Comparison of ENCODE assay signal across 8 cellular contexts in the genomic region with DNA sequence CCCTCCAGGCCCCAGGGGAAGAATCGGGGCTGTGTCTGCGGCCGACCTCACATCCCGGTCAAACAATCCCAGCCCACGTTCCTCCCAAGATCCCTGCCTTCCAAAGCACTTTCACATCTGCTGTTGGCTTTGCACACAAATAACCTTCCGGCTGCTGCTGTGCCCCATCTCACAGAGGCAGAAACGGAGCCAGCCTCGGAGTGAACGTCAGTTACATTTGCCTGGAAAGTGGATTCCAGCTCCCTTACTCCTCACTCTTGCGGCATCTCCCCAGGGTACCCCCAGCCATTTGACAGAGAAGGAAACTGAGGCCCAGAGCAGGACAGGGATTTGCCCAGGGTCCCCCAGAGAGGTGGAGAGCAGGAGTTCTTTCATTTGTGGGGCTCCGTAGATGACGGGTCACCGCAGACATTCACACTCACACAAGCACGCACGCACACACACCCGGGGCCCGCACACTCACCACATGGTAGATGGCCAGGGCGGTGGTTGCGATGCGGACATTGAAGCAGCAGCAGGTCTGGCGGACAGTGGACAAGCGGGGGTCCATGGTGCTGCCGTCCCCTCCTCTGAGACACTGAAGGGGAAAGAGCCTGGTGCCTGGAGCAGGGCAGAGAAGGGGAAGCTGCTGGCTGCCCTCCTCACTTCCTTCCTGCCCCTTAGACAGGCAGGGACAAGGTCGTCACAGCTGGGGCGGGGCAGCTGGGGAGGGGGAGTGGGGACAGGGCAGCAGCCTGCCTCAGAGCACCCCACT.
DNase-seq lines count a peak whose midpoint lies in the region; ATAC-seq and TF ChIP-seq lines count a peak whose summit lies in the region.

A gene with protein sequence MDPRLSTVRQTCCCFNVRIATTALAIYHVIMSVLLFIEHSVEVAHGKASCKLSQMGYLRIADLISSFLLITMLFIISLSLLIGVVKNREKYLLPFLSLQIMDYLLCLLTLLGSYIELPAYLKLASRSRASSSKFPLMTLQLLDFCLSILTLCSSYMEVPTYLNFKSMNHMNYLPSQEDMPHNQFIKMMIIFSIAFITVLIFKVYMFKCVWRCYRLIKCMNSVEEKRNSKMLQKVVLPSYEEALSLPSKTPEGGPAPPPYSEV (minus strand): TSS at position 579 of the 754 bp plus-strand sequence. CDS start 29 bp downstream, at position 550.

- CTCF ChIA-PET in RWPE1 (lab: Yijun Ruan, JAX): interaction anchor here (0.6 to 1.2 kb wide), 5 partner anchors 14 to 549 kb away, joined by 3 to 5 read pairs (median 3); no protein-coding TSS in a partner anchor

- H3K9me3 Mint-ChIP-seq in activated naive CD8-positive, alpha-beta T cell treated with anti-CD3 and anti-CD28 coated beads, Interleukin-2, amount 50 U/mL, for 24 hours: no peaks in the 10 kb centered on the region
- no peaks in the 10 kb centered on the region for H3K9me3 Mint-ChIP-seq in stimulated activated effector memory CD8-positive, alpha-beta T cell treated with anti-CD3 and anti-CD28 coated beads, Interleukin-12 subunit alpha, Interleukin-12 subunit beta, amount 100 ng/mL, for 72 hours

- H3K79me2 ChIP-seq in DOHH2 (ENCODE audit: control insufficient read depth, low read length): peaks cover 63% of the 10 kb centered on the region

- peak within 1 kb of the TSS; percentile 97 for H3K27ac Mint-ChIP-seq in activated naive CD8-positive, alpha-beta T cell treated with anti-CD3 and anti-CD28 coated beads, Interleukin-2, amount 50 U/mL, for 24 hours
- peak within 1 kb of the TSS; percentile 99 for H3K27ac Mint-ChIP-seq in stimulated activated effector memory CD8-positive, alpha-beta T cell treated with anti-CD3 and anti-CD28 coated beads, Interleukin-12 subunit alpha, Interleukin-12 subunit beta, amount 100 ng/mL, for 72 hours

- ATAC-seq in activated naive CD8-positive, alpha-beta T cell treated with anti-CD3 and anti-CD28 coated beads, Interleukin-2, amount 50 U/mL, for 24 hours: peak; percentile 9
- peak; percentile 48 for ATAC-seq in stimulated activated effector memory CD8-positive, alpha-beta T cell treated with anti-CD3 and anti-CD28 coated beads, Interleukin-12 subunit alpha, Interleukin-12 subunit beta, amount 100 ng/mL, for 72 hours
- no peak for ATAC-seq in HG03521 (IDR thresholded peaks at IDR 0.05; ENCODE audit: unreplicated experiment)

- DNase-seq in RWPE1 (ENCODE audit: low spot score) (no peak), hepatic stellate cell (ENCODE audit: low spot score) (peak; percentile 74), cortex of kidney (lab: John Stamatoyannopoulos, UW) (no peak), NCI-H1105 (lab: John Stamatoyannopoulos, UW) (no peak)
- DNase-seq in activated naive CD8-positive, alpha-beta T cell treated with anti-CD3 and anti-CD28 coated beads, Interleukin-2, amount 50 U/mL, for 24 hours: peak; percentile 67
- peak in 1 of 2 donors; percentile 76 for DNase-seq in stimulated activated effector memory CD8-positive, alpha-beta T cell treated with anti-CD3 and anti-CD28 coated beads, Interleukin-12 subunit alpha, Interleukin-12 subunit beta, amount 100 ng/mL, for 72 hours (ENCODE audit: low spot score in 2 of 2)

- no peaks in the 10 kb centered on the region for H3K9me3 ChIP-seq in DOHH2 (ENCODE audit: control insufficient read depth, insufficient read depth, low read length)

- no peaks in the 10 kb centered on the region for H3K9me2 ChIP-seq in DOHH2 (replicated peaks; ENCODE audit: control insufficient read depth, low read length)

- no peak for TF ChIP-seq CTCF in DOHH2 (IDR thresholded peaks at IDR 0.05; ENCODE audit: low read depth, low read length, poor library complexity, severe bottlenecking)
- no peak for TF ChIP-seq CTCF in RWPE1 (conservative IDR thresholded peaks at IDR 0.05; ENCODE audit: low read depth)

- POLR2A ChIA-PET in RWPE1 (lab: Yijun Ruan, JAX; ENCODE audit: low non-redundant PET): interaction anchor here (1.3 kb wide), 1 partner anchor 39 kb away, joined by 3 read pairs; no protein-coding TSS in a partner anchor

- peak within 1 kb of the TSS; percentile 98 for H3K4me3 Mint-ChIP-seq in activated naive CD8-positive, alpha-beta T cell treated with anti-CD3 and anti-CD28 coated beads, Interleukin-2, amount 50 U/mL, for 24 hours
- peak within 1 kb of the TSS; percentile 99 for H3K4me3 Mint-ChIP-seq in stimulated activated effector memory CD8-positive, alpha-beta T cell treated with anti-CD3 and anti-CD28 coated beads, Interleukin-12 subunit alpha, Interleukin-12 subunit beta, amount 100 ng/mL, for 72 hours

- peaks cover 93% of the 10 kb centered on the region for H3K4me1 Mint-ChIP-seq in activated naive CD8-positive, alpha-beta T cell treated with anti-CD3 and anti-CD28 coated beads, Interleukin-2, amount 50 U/mL, for 24 hours
- peaks cover 91% of the 10 kb centered on the region for H3K4me1 Mint-ChIP-seq in stimulated activated effector memory CD8-positive, alpha-beta T cell treated with anti-CD3 and anti-CD28 coated beads, Interleukin-12 subunit alpha, Interleukin-12 subunit beta, amount 100 ng/mL, for 72 hours

- no peaks in the 10 kb centered on the region for H3K27me3 Mint-ChIP-seq in activated naive CD8-positive, alpha-beta T cell treated with anti-CD3 and anti-CD28 coated beads, Interleukin-2, amount 50 U/mL, for 24 hours

- H3K4me3 ChIP-seq in DOHH2 (ENCODE audit: low read length): peak within 1 kb of the TSS; percentile 95

- peaks cover 37% of the 10 kb centered on the region for H3K36me3 ChIP-seq in DOHH2 (ENCODE audit: control insufficient read depth, low read length)

- H3K36me3 Mint-ChIP-seq in activated naive CD8-positive, alpha-beta T cell treated with anti-CD3 and anti-CD28 coated beads, Interleukin-2, amount 50 U/mL, for 24 hours (ENCODE audit: low read depth): peaks cover 28% of the 10 kb centered on the region
- peaks cover 54% of the 10 kb centered on the region for H3K36me3 Mint-ChIP-seq in stimulated activated effector memory CD8-positive, alpha-beta T cell treated with anti-CD3 and anti-CD28 coated beads, Interleukin-12 subunit alpha, Interleukin-12 subunit beta, amount 100 ng/mL, for 72 hours

- H3K4me2 ChIP-seq in DOHH2 (ENCODE audit: low read length): peak within 1 kb of the TSS; percentile 94

- H3F3A ChIP-seq in DOHH2 (ENCODE audit: control insufficient read depth, insufficient read depth): peaks cover 66% of the 10 kb centered on the region

- H3K27ac ChIP-seq in DOHH2 (ENCODE audit: low read depth, low read length) (peak within 1 kb of the TSS; percentile 99), RWPE1 (peak within 1 kb of the TSS; percentile 87)

- H3K27me3 ChIP-seq in DOHH2 (ENCODE audit: control insufficient read depth, low read length): no peaks in the 10 kb centered on the region

- peaks cover 84% of the 10 kb centered on the region for H3K4me1 ChIP-seq in DOHH2 (ENCODE audit: control insufficient read depth, low read length)

- H4K20me1 ChIP-seq in DOHH2 (ENCODE audit: control insufficient read depth, insufficient read depth, low read depth, low read length): no peaks in the 10 kb centered on the region

Comparison
In these comparisons a context has a peak if more than half of its experiments do, and no peak if none do; other contexts are left out.
1. DNase-seq: peak in activated naive CD8-positive, alpha-beta T cell treated with anti-CD3 and anti-CD28 coated beads, Interleukin-2, amount 50 U/mL, for 24 hours (single experiment) and hepatic stellate cell (single experiment); none in RWPE1 (single experiment), cortex of kidney (single experiment) and NCI-H1105 (single experiment).